22 cellular contexts compared by ENCODE assay signal in the genomic region with DNA sequence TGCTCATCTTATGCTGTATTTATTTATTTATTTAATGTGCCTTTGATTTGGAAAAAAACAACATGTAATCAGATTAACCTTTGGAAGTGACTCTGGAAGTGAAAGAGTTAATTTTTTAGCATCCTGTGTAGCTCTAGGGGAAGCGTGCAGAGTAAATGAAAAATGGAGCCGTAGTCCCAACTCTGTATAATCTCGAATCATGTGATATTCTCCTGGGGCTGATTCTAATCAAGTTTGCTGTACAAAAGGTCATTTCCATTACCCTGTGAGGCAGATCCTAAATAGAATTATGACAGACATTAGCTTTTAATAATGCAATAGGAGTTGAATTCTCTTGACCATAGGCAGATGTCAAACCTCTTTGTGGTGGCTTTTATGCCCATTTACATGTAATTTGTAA.
DNase-seq lines count a peak whose midpoint lies in the region; ATAC-seq and TF ChIP-seq lines count a peak whose summit lies in the region.
"Had no signal": no experiment of that assay in that cellular context is flagged by ENCODE, and none has a peak within 500 bp of the region (broad histone marks: within the 10 kb centered on the region; RNA-seq: fewer than 3 reads in every experiment).

No MANE protein-coding gene starts in this region.

- H3K27ac ChIP-seq in SK-N-SH (ENCODE audit: low read depth in 2 of 2, low read length in 1 of 2) = no peak overlapping the region
- H3K27ac ChIP-seq: 22Rv1, BLaER1, C4-2B had no signal

- ATAC-seq in SK-N-SH treated with all-trans-retinoic acid at 6 μM for 48 hours (no peak), GM19035 (IDR thresholded peaks at IDR 0.05; ENCODE audit: unreplicated experiment) (no peak)
- ATAC-seq in natural killer cell treated with Interleukin-12 subunit alpha and Interleukin-12 subunit beta and Interleukin-15 and Interleukin-18, amount 100 ng/mL, for 72 hours = no peak
- ATAC-seq: CD8-positive, alpha-beta T cell; GM12878 had no signal

- H3K4me1 ChIP-seq in SK-N-SH (ENCODE audit: control insufficient read depth in 1 of 2, insufficient read depth in 2 of 2, low read depth in 1 of 2, low read length in 1 of 2) = no peaks in the 10 kb centered on the region; a peak in 1 of 4 replicates
- H3K4me1 ChIP-seq: BLaER1, HAP-1 had no signal

- H3K36me3 ChIP-seq in SK-N-SH (replicated peaks in 1 of 2; ENCODE audit: control insufficient read depth in 1 of 2, insufficient read depth in 2 of 2, low read length in 1 of 2) = no peaks in the 10 kb centered on the region
- H3K36me3 ChIP-seq: BLaER1, HAP-1 had no signal

- H3K4me3 Mint-ChIP-seq in nephron = no peak overlapping the region
- no peak overlapping the region for H3K4me3 Mint-ChIP-seq in natural killer cell treated with Interleukin-12 subunit alpha and Interleukin-12 subunit beta and Interleukin-15 and Interleukin-18, amount 100 ng/mL, for 72 hours
- H3K4me3 Mint-ChIP-seq: B cell; CD4-positive, CD25-positive, alpha-beta regulatory T cell; CD8-positive, alpha-beta T cell; HFFc6 had no signal

- no peaks in the 10 kb centered on the region for H3K27me3 Mint-ChIP-seq in nephron (ENCODE audit: low read depth)
- H3K27me3 Mint-ChIP-seq in natural killer cell treated with Interleukin-12 subunit alpha and Interleukin-12 subunit beta and Interleukin-15 and Interleukin-18, amount 100 ng/mL, for 72 hours = no peaks in the 10 kb centered on the region
- H3K27me3 Mint-ChIP-seq: B cell; CD4-positive, CD25-positive, alpha-beta regulatory T cell had no signal

- no peak overlapping the region for H3K4me2 ChIP-seq in SK-N-SH
- H3K4me2 ChIP-seq: BLaER1 had no signal

- H3K4me1 Mint-ChIP-seq in nephron = peaks cover 23% of the 10 kb centered on the region
- H3K4me1 Mint-ChIP-seq in natural killer cell treated with Interleukin-12 subunit alpha and Interleukin-12 subunit beta and Interleukin-15 and Interleukin-18, amount 100 ng/mL, for 72 hours (ENCODE audit: low read depth in 2 of 2) = no peaks in the 10 kb centered on the region
- H3K4me1 Mint-ChIP-seq: B cell; CD4-positive, CD25-positive, alpha-beta regulatory T cell had no signal

- peak overlapping the region in 2 of 3 experiments; percentile 1 to 58 for H3K27ac Mint-ChIP-seq in nephron
- H3K27ac Mint-ChIP-seq in natural killer cell treated with Interleukin-12 subunit alpha and Interleukin-12 subunit beta and Interleukin-15 and Interleukin-18, amount 100 ng/mL, for 72 hours = no peak overlapping the region
- H3K27ac Mint-ChIP-seq: B cell; CD4-positive, CD25-positive, alpha-beta regulatory T cell; CD8-positive, alpha-beta T cell; HFFc6 had no signal

- no peaks in the 10 kb centered on the region for H3K36me3 Mint-ChIP-seq in nephron (ENCODE audit: low read depth)
- H3K36me3 Mint-ChIP-seq in natural killer cell treated with Interleukin-12 subunit alpha and Interleukin-12 subunit beta and Interleukin-15 and Interleukin-18, amount 100 ng/mL, for 72 hours = no peaks in the 10 kb centered on the region
- H3K36me3 Mint-ChIP-seq: CD4-positive, CD25-positive, alpha-beta regulatory T cell; CD8-positive, alpha-beta T cell had no signal

- no peak overlapping the region for H2AFZ ChIP-seq in SK-N-SH (ENCODE audit: low read depth)

- H3K9me3 ChIP-seq in SK-N-SH = peaks cover 8% of the 10 kb centered on the region
- H3K9me3 ChIP-seq: BLaER1, HAP-1 had no signal

- no peaks in the 10 kb centered on the region for H3K27me3 ChIP-seq in SK-N-SH (ENCODE audit: insufficient read depth)
- H3K27me3 ChIP-seq: BLaER1 had no signal

- DNase-seq in SK-N-SH (peak; percentile 2), dermis blood vessel endothelial cell (peak; percentile 9), germinal center (ENCODE audit: low spot score) (no peak), foreskin melanocyte (no peak)
- DNase-seq in natural killer cell treated with Interleukin-12 subunit alpha and Interleukin-12 subunit beta and Interleukin-15 and Interleukin-18, amount 100 ng/mL, for 72 hours (ENCODE audit: low spot score) = no peak
- DNase-seq: CD4-positive, CD25-positive, alpha-beta regulatory T cell; CD8-positive, alpha-beta T cell; DMS 273 treated with DMSO at 0.1 percent for 48 hours; DMS79; EL; GDM1; GOT3; HFFc6 had no signal

- no peaks in the 10 kb centered on the region for H3K9me2 ChIP-seq in SK-N-SH

- H4K20me1 ChIP-seq in SK-N-SH (ENCODE audit: insufficient read depth) = no peaks in the 10 kb centered on the region
- H4K20me1 ChIP-seq: BLaER1 had no signal

- H3K79me2 ChIP-seq in SK-N-SH (ENCODE audit: insufficient read depth) = no peaks in the 10 kb centered on the region

- TF ChIP-seq CTCF in SK-N-SH (IDR thresholded peaks at IDR 0.05) = no peak
- TF ChIP-seq CTCF in nephron (IDR thresholded peaks at IDR 0.05; ENCODE audit: unreplicated experiment in 3 of 3) = no peak

- H3K4me3 ChIP-seq in SK-N-SH (ENCODE audit: low read depth in 2 of 2, low read length in 1 of 2) = no peak overlapping the region
- H3K4me3 ChIP-seq: BLaER1, GM12878, HAP-1 had no signal

- H3F3A ChIP-seq in SK-N-SH (replicated peaks; ENCODE audit: insufficient read depth) = no peaks in the 10 kb centered on the region

- TF ChIP-seq RAD21 in SK-N-SH (IDR thresholded peaks at IDR 0.05; ENCODE audit: low read length) = no peak

- 10% methylated on average over 3 of the region's 3 CpGs for WGBS in SK-N-SH (ENCODE audit: low lambda C conversion rate)

- TF ChIP-seq EP300 in SK-N-SH (IDR thresholded peaks at IDR 0.05; ENCODE audit: borderline replicate concordance in 1 of 2, low read depth in 1 of 2, low read length in 1 of 2) = no peak

- no peak overlapping the region for H3K9ac ChIP-seq in SK-N-SH
- H3K9ac ChIP-seq: BLaER1 had no signal

- H3K9me3 Mint-ChIP-seq in nephron = peaks cover 7% of the 10 kb centered on the region
- H3K9me3 Mint-ChIP-seq in natural killer cell treated with Interleukin-12 subunit alpha and Interleukin-12 subunit beta and Interleukin-15 and Interleukin-18, amount 100 ng/mL, for 72 hours = peaks cover 8% of the 10 kb centered on the region
- H3K9me3 Mint-ChIP-seq: CD8-positive, alpha-beta T cell; HFFc6 had no signal

- POLR2A ChIA-PET in SK-N-SH (lab: Yijun Ruan, JAX) = no interaction called here

- CTCF ChIA-PET in SK-N-SH (lab: Yijun Ruan, JAX) = no interaction called here

TF ChIP-seq in SK-N-SH, 30 proteins besides CTCF, POLR2A, EP300 and RAD21 (continues in another document):
- TF ChIP-seq NRF1 (IDR thresholded peaks at IDR 0.05; ENCODE audit: low read depth, low read length) = no peak
- no peak for TF ChIP-seq EZH2phosphoT487 (IDR thresholded peaks at IDR 0.05; ENCODE audit: borderline replicate concordance, low read depth)
- TF ChIP-seq TAF1 (IDR thresholded peaks at IDR 0.05; ENCODE audit: borderline replicate concordance, low read depth, low read length) = no peak
- TF ChIP-seq POLR2AphosphoS5 (IDR thresholded peaks at IDR 0.05; ENCODE audit: low read depth, low read length) = no peak
- no peak for TF ChIP-seq FOSL2 (IDR thresholded peaks at IDR 0.05; ENCODE audit: borderline replicate concordance, low read depth)
- TF ChIP-seq, protein P1, sequence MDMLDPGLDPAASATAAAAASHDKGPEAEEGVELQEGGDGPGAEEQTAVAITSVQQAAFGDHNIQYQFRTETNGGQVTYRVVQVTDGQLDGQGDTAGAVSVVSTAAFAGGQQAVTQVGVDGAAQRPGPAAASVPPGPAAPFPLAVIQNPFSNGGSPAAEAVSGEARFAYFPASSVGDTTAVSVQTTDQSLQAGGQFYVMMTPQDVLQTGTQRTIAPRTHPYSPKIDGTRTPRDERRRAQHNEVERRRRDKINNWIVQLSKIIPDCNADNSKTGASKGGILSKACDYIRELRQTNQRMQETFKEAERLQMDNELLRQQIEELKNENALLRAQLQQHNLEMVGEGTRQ (IDR thresholded peaks at IDR 0.05; ENCODE audit: borderline replicate concordance, low read depth, low read length) = no peak
- no peak for TF ChIP-seq MEF2A (IDR thresholded peaks at IDR 0.05; ENCODE audit: borderline replicate concordance, low read depth)
- TF ChIP-seq SIN3A (IDR thresholded peaks at IDR 0.05; ENCODE audit: borderline replicate concordance, low read depth, low read length) = no peak

TF ChIP-seq in SK-N-SH treated with all-trans-retinoic acid at 6 μM for 48 hours, 23 proteins besides CTCF, POLR2A, EP300 and RAD21 (continues in another document):
- TF ChIP-seq SNAI2 (CRISPR knock-in tag; IDR thresholded peaks at IDR 0.05) (no peak), TOX (CRISPR knock-in tag; IDR thresholded peaks at IDR 0.05; ENCODE audit: borderline replicate concordance) (no peak), ZNF70 (CRISPR knock-in tag; IDR thresholded peaks at IDR 0.05) (no peak), GLIS3 (CRISPR knock-in tag; IDR thresholded peaks at IDR 0.05) (no peak), RARB (CRISPR knock-in tag; IDR thresholded peaks at IDR 0.05) (no peak), ZNF565 (CRISPR knock-in tag; conservative IDR thresholded peaks at IDR 0.05; ENCODE audit: low read depth) (no peak), ESRRG (CRISPR knock-in tag; IDR thresholded peaks at IDR 0.05) (no peak), OSR1 (CRISPR knock-in tag; IDR thresholded peaks at IDR 0.05) (no peak), ISL1 (CRISPR knock-in tag; IDR thresholded peaks at IDR 0.05) (no peak), ARNTL (CRISPR knock-in tag; IDR thresholded peaks at IDR 0.05; ENCODE audit: borderline replicate concordance, low read depth) (no peak)
- TF ChIP-seq, protein P2, sequence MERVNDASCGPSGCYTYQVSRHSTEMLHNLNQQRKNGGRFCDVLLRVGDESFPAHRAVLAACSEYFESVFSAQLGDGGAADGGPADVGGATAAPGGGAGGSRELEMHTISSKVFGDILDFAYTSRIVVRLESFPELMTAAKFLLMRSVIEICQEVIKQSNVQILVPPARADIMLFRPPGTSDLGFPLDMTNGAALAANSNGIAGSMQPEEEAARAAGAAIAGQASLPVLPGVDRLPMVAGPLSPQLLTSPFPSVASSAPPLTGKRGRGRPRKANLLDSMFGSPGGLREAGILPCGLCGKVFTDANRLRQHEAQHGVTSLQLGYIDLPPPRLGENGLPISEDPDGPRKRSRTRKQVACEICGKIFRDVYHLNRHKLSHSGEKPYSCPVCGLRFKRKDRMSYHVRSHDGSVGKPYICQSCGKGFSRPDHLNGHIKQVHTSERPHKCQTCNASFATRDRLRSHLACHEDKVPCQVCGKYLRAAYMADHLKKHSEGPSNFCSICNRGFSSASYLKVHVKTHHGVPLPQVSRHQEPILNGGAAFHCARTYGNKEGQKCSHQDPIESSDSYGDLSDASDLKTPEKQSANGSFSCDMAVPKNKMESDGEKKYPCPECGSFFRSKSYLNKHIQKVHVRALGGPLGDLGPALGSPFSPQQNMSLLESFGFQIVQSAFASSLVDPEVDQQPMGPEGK (CRISPR knock-in tag; IDR thresholded peaks at IDR 0.05; ENCODE audit: borderline replicate concordance) = no peak

Comparison
In these comparisons a context has a peak if more than half of its experiments do, and no peak if none do; other contexts are left out.
1. DNase-seq: peak in SK-N-SH (single experiment) and dermis blood vessel endothelial cell (single experiment); none in germinal center (single experiment), natural killer cell treated with Interleukin-12 subunit alpha and Interleukin-12 subunit beta and Interleukin-15 and Interleukin-18, amount 100 ng/mL, for 72 hours (single experiment) and foreskin melanocyte (single experiment).
2. H3K27ac Mint-ChIP-seq: peak in nephron (2 of 3); none in natural killer cell treated with Interleukin-12 subunit alpha and Interleukin-12 subunit beta and Interleukin-15 and Interleukin-18, amount 100 ng/mL, for 72 hours (0 of 2).